Comparison of ENCODE assay signal across 19 cellular contexts in genomic region chr6:128403618-128404444, GRCh38.
DNase-seq lines count a peak whose midpoint lies in the region; ATAC-seq, FAIRE-seq and TF ChIP-seq lines count a peak whose summit lies in the region.
"Had no signal": no experiment of that assay in that cellular context is flagged by ENCODE, and none has a peak within 500 bp of the region (broad histone marks: within the 10 kb centered on the region; RNA-seq: fewer than 3 reads in every experiment).

No MANE protein-coding gene starts in this region.

- no peaks in the 10 kb centered on the region for H3K36me3 ChIP-seq in hepatocyte (replicated peaks; ENCODE audit: insufficient read depth, low read depth)
- H3K36me3 ChIP-seq: ascending aorta had no signal

- H3K9me3 ChIP-seq in hepatocyte (ENCODE audit: low read depth): no peaks in the 10 kb centered on the region
- H3K9me3 ChIP-seq: ascending aorta, Caco-2, testis had no signal

- intact Hi-C loops in posterior vena cava (cut with DNase I): no loop called here

- peaks cover 7% of the 10 kb centered on the region for H3K4me1 ChIP-seq in hepatocyte (ENCODE audit: insufficient read depth)
- H3K4me1 ChIP-seq: ascending aorta, Caco-2, testis had no signal

- H4K20me1 ChIP-seq in hepatocyte (ENCODE audit: insufficient read depth, poor library complexity, severe bottlenecking): no peaks in the 10 kb centered on the region

- DNase-seq in hepatocyte (ENCODE audit: low spot score): no peak
- no peak for DNase-seq in posterior vena cava (ENCODE audit: low spot score)
- DNase-seq in GM12892 (ENCODE audit: insufficient read length): no peak
- DNase-seq: activated gamma-delta T cell, Caco-2, foreskin fibroblast, NCI-H524, SHP77, testis had no signal

- no peak for TF ChIP-seq CTCF in hepatocyte (IDR thresholded peaks at IDR 0.05; ENCODE audit: poor library complexity)

- 96% methylated on average over 4 of the region's 4 CpGs for WGBS in hepatocyte (ENCODE audit: low lambda C conversion rate, missing lambda C conversion rate)

- H3K27me3 ChIP-seq in hepatocyte: no peaks in the 10 kb centered on the region
- H3K27me3 ChIP-seq: ascending aorta, testis had no signal

- no peak overlapping the region for H3K4me3 ChIP-seq in hepatocyte
- H3K4me3 ChIP-seq: ascending aorta, testis had no signal

- no peak for TF ChIP-seq POLR2A in GM12892 (IDR thresholded peaks at IDR 0.05; ENCODE audit: low read depth, low read length)

- no peak for FAIRE-seq in GM12892 (lab: Jason Lieb, UNC)
- FAIRE-seq: colon, endometrium, HTR-8/SVneo had no signal

- no peaks in the 10 kb centered on the region for H3K9me2 ChIP-seq in hepatocyte (replicated peaks; ENCODE audit: insufficient read depth)

- H3K79me2 ChIP-seq in hepatocyte: peaks cover 67% of the 10 kb centered on the region

- ATAC-seq in GM18517 (IDR thresholded peaks at IDR 0.05; ENCODE audit: unreplicated experiment) (peak; percentile 54), GM18907 (IDR thresholded peaks at IDR 0.05; ENCODE audit: unreplicated experiment) (peak; percentile 79), HG03432 (IDR thresholded peaks at IDR 0.05; ENCODE audit: unreplicated experiment) (peak; percentile 85), HG02973 (IDR thresholded peaks at IDR 0.05; ENCODE audit: unreplicated experiment) (no peak)
- ATAC-seq: HCT116 had no signal

- no peak overlapping the region for H2AFZ ChIP-seq in hepatocyte

- peak overlapping the region; percentile 35 for H3K27ac ChIP-seq in hepatocyte
- H3K27ac ChIP-seq: ascending aorta, testis, VCaP had no signal

- no peak overlapping the region for H3K4me2 ChIP-seq in hepatocyte
